Comparison of ENCODE assay signal across 1 cellular context in the genomic region with DNA sequence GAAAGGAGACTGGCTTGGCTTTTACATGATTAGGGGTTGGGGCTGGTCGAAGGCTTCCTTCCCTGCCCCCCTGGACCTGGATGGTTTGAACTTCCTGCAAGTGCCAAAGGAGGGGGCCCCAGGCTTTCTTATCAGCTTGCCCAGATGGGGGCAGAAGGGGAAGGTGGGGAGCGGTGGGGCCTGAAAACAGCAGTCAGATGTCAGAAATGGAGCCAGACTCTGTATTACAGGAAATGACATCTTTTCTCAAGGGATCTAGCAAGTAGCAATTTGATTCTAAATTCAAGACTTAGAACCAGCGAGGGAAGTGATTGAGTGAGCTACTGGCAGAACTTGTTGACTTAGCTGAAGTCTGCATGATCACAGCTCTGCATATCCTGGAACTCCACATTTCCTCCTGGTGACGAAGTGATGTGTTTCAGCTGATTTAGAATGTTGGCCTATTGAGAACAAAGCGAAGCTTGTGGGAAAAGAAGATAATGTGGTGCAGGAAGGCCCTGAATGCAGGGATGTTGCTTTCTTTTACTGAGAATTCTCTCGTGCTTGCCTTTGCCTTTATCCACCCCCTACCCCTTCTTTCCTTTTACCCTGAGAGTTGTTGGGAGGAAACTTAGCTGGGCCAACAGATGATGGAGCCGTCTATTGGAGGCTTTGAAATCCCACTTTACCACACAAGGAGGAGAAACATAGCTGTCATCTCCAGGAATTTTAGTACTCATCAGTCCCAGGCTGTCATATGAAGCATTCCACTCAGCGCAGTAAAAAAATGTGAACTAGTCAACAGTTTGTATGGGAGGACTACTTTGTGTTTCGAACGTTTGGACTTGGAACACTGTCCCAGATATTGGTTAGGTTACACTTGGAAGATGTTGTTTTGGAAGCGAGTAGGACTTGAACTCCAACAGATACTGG.
TF ChIP-seq lines count a peak whose summit lies in the region.

No MANE protein-coding gene starts in this region.

TF ChIP-seq in GM23338, 12 proteins besides CTCF, POLR2A, EP300 and RAD21 (continued from another document):
- TF ChIP-seq, protein P1, sequence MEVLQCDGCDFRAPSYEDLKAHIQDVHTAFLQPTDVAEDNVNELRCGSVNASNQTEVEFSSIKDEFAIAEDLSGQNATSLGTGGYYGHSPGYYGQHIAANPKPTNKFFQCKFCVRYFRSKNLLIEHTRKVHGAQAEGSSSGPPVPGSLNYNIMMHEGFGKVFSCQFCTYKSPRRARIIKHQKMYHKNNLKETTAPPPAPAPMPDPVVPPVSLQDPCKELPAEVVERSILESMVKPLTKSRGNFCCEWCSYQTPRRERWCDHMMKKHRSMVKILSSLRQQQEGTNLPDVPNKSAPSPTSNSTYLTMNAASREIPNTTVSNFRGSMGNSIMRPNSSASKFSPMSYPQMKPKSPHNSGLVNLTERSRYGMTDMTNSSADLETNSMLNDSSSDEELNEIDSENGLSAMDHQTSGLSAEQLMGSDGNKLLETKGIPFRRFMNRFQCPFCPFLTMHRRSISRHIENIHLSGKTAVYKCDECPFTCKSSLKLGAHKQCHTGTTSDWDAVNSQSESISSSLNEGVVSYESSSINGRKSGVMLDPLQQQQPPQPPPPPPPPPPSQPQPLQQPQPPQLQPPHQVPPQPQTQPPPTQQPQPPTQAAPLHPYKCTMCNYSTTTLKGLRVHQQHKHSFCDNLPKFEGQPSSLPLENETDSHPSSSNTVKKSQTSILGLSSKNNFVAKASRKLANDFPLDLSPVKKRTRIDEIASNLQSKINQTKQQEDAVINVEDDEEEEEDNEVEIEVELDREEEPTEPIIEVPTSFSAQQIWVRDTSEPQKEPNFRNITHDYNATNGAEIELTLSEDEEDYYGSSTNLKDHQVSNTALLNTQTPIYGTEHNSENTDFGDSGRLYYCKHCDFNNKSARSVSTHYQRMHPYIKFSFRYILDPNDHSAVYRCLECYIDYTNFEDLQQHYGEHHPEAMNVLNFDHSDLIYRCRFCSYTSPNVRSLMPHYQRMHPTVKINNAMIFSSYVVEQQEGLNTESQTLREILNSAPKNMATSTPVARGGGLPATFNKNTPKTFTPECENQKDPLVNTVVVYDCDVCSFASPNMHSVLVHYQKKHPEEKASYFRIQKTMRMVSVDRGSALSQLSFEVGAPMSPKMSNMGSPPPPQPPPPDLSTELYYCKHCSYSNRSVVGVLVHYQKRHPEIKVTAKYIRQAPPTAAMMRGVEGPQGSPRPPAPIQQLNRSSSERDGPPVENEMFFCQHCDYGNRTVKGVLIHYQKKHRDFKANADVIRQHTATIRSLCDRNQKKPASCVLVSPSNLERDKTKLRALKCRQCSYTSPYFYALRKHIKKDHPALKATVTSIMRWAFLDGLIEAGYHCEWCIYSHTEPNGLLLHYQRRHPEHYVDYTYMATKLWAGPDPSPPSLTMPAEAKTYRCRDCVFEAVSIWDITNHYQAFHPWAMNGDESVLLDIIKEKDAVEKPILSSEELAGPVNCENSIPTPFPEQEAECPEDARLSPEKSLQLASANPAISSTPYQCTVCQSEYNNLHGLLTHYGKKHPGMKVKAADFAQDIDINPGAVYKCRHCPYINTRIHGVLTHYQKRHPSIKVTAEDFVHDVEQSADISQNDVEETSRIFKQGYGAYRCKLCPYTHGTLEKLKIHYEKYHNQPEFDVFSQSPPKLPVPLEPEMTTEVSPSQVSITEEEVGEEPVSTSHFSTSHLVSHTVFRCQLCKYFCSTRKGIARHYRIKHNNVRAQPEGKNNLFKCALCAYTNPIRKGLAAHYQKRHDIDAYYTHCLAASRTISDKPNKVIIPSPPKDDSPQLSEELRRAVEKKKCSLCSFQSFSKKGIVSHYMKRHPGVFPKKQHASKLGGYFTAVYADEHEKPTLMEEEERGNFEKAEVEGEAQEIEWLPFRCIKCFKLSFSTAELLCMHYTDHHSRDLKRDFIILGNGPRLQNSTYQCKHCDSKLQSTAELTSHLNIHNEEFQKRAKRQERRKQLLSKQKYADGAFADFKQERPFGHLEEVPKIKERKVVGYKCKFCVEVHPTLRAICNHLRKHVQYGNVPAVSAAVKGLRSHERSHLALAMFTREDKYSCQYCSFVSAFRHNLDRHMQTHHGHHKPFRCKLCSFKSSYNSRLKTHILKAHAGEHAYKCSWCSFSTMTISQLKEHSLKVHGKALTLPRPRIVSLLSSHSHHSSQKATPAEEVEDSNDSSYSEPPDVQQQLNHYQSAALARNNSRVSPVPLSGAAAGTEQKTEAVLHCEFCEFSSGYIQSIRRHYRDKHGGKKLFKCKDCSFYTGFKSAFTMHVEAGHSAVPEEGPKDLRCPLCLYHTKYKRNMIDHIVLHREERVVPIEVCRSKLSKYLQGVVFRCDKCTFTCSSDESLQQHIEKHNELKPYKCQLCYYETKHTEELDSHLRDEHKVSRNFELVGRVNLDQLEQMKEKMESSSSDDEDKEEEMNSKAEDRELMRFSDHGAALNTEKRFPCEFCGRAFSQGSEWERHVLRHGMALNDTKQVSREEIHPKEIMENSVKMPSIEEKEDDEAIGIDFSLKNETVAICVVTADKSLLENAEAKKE (CRISPR knock-in tag; IDR thresholded peaks at IDR 0.05), result no peak
- TF ChIP-seq STAT1 (IDR thresholded peaks at IDR 0.05; ENCODE audit: unreplicated experiment), result no peak
